8 cellular contexts compared by ENCODE assay signal in the genomic region with DNA sequence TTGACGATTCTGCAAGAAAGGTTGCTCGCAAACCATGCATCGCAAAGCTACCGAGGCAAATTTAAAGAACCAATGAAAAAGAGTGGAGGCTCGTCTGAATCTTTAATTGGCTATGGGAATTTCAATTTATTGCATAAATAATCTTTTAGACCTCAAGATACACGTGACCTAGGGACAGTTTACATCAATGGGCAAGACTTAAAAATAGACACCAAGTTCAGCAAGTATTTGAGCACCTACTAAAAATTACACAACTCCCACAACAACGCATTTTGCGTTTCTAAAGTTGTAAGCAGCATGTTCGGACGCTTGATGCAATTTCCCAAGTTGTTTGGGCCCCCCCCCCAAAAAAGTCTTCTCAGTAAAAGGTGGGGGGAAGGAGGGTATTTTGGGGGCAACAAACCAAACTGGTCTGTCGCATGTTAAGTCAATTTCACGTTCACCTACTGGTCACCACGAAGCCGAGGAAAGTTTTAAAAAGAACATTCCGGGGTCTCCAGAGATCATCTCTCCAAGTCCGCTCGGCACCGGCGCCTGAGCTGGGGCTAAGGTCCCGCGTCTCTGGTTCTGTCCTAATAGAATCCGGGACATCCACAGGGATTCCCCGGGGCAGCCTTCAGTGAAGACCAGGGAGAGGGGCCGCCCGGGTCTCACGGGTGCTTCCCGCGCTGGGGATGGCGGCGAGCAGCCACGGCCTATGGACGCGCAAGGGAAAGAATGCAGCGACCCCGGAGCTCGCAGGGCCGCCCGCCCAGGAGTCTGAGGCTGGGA. TPM values are rescaled to one million over a fixed set of nuclear protein-coding genes. Genes with fewer than 3 reads are reported as not detected.
DNase-seq lines count a peak whose midpoint lies in the region; ATAC-seq and TF ChIP-seq lines count a peak whose summit lies in the region.

No MANE protein-coding gene starts in this region.

- H3K18ac ChIP-seq in mesendoderm (ENCODE audit: low read length): peak overlapping the region; percentile 82

- peaks cover 91% of the 10 kb centered on the region for H3K79me2 ChIP-seq in mesendoderm (ENCODE audit: control insufficient read depth, insufficient read depth, low read length)

- H3K4me3 ChIP-seq in RWPE2 (ENCODE audit: severe bottlenecking) (peak overlapping the region; percentile 82), mesendoderm (ENCODE audit: low read length) (peak overlapping the region; percentile 88), upper lobe of right lung (peak overlapping the region; percentile 96)

- no peaks in the 10 kb centered on the region for H3K79me1 ChIP-seq in mesendoderm (ENCODE audit: low read length)

- H3K4me1 ChIP-seq in RWPE2 (ENCODE audit: insufficient read depth, poor library complexity, severe bottlenecking) (peaks cover 36% of the 10 kb centered on the region), mesendoderm (ENCODE audit: control insufficient read depth, low read depth, low read length) (peaks cover 19% of the 10 kb centered on the region), upper lobe of right lung (peaks cover 69% of the 10 kb centered on the region)

- H4K5ac ChIP-seq in mesendoderm (ENCODE audit: low read length): peak overlapping the region; percentile 5

- peak overlapping the region; percentile 87 for H3K27ac ChIP-seq in RWPE2 (ENCODE audit: poor library complexity, severe bottlenecking)
- H3K27ac ChIP-seq in mesendoderm (ENCODE audit: low read depth, low read length): peak overlapping the region; percentile 93
- H3K27ac ChIP-seq in upper lobe of right lung: peak overlapping the region; percentile 99

- peak overlapping the region; percentile 83 for H3K9ac ChIP-seq in mesendoderm (ENCODE audit: low read length)

- ATAC-seq in HG02973 (IDR thresholded peaks at IDR 0.05; ENCODE audit: unreplicated experiment) (peak; percentile 6), RWPE2 (ENCODE audit: low read depth) (no peak), upper lobe of right lung (peak; percentile 5)

- peak overlapping the region; percentile 88 for H3K4ac ChIP-seq in mesendoderm (ENCODE audit: low read depth, low read length)

- peak overlapping the region; percentile 86 for H3K23ac ChIP-seq in mesendoderm (ENCODE audit: low read length)

- H2AK5ac ChIP-seq in mesendoderm (ENCODE audit: low read length): no peak overlapping the region

- H3K36me3 ChIP-seq in RWPE2 (ENCODE audit: low read depth) (peaks cover 72% of the 10 kb centered on the region), mesendoderm (ENCODE audit: control insufficient read depth, insufficient read depth, low read length) (peaks cover 3% of the 10 kb centered on the region), upper lobe of right lung (no peaks in the 10 kb centered on the region)

- peak overlapping the region; percentile 95 for H3K56ac ChIP-seq in mesendoderm (ENCODE audit: low read length)

- no CpG with 5 or more reads among the region's 38 CpGs for WGBS in mesendoderm (ENCODE audit: extremely low coverage, insufficient coverage, low lambda C conversion rate)

- DNase-seq in DMS79 treated with DMSO at 0.1 percent for 48 hours (lab: John Stamatoyannopoulos, UW): peak; percentile 29
- DNase-seq in DMS79 (lab: John Stamatoyannopoulos, UW): no peak
- no peak for DNase-seq in RWPE2 (ENCODE audit: low spot score)
- DNase-seq in dedifferentiated amniotic fluid mesenchymal stem cell (ENCODE audit: extremely low spot score): peak; percentile 43
- DNase-seq in mesendoderm: peak; percentile 38
- DNase-seq in upper lobe of right lung: no peak
- DNase-seq in D341Med (ENCODE audit: low spot score): no peak

- intact Hi-C loops in upper lobe of right lung (cut with DNase I): no loop called here

- TF ChIP-seq CTCF in RWPE2 (IDR thresholded peaks at IDR 0.05; ENCODE audit: poor library complexity, severe bottlenecking) (no peak), upper lobe of right lung (IDR thresholded peaks at IDR 0.05) (no peak)

- H2BK5ac ChIP-seq in mesendoderm (ENCODE audit: low read length): peak overlapping the region; percentile 47

- H4K8ac ChIP-seq in mesendoderm (ENCODE audit: low read depth, low read length): peak overlapping the region; percentile 67

- H3K9me3 ChIP-seq in RWPE2 (ENCODE audit: severe bottlenecking): no peaks in the 10 kb centered on the region
- no peaks in the 10 kb centered on the region for H3K9me3 ChIP-seq in upper lobe of right lung

- H2BK120ac ChIP-seq in mesendoderm (ENCODE audit: low read depth, low read length): peak overlapping the region; percentile 10

- no peak overlapping the region for H2BK15ac ChIP-seq in mesendoderm (replicated peaks; ENCODE audit: low read depth)

- H3K27me3 ChIP-seq in RWPE2 (ENCODE audit: insufficient read depth, poor library complexity, severe bottlenecking) (no peaks in the 10 kb centered on the region), mesendoderm (ENCODE audit: insufficient read depth, low read length, poor library complexity) (no peaks in the 10 kb centered on the region), upper lobe of right lung (no peaks in the 10 kb centered on the region)

- peak overlapping the region; percentile 44 for H3K4me2 ChIP-seq in mesendoderm (ENCODE audit: low read length)

RNA-seq across cellular contexts. Expression of a gene that starts 0.8 kb away (rescaled TPM):
- polyA plus RNA-seq in mesendoderm (2013, experiment 1 of 2): 218 TPM
- 220 TPM for polyA plus RNA-seq in mesendoderm (2013, experiment 2 of 2)
- 86.6 TPM for total RNA-seq in upper lobe of right lung

RNA-seq across cellular contexts. Expression of a gene that starts 1.0 kb away (rescaled TPM):
- 38.1 TPM for polyA plus RNA-seq in mesendoderm (2013, experiment 1 of 2)
- polyA plus RNA-seq in mesendoderm (2013, experiment 2 of 2): 38.2 TPM
- 10.2 TPM for total RNA-seq in upper lobe of right lung

Comparison
In these comparisons a context has a peak if more than half of its experiments do, and no peak if none do; other contexts are left out.
1. DNase-seq: peak in DMS79 treated with DMSO at 0.1 percent for 48 hours (single experiment), dedifferentiated amniotic fluid mesenchymal stem cell (single experiment) and mesendoderm (single experiment); none in DMS79 (single experiment), RWPE2 (single experiment), upper lobe of right lung (single experiment) and D341Med (single experiment).
2. Peak in every context shown above with its lines, with median percentiles within 50 percentile points of each other: H3K27ac ChIP-seq and H3K4me3 ChIP-seq.